25 cellular contexts compared by ENCODE assay signal in genomic region chr12:131372706-131373195, GRCh38.
"Had no signal": no experiment of that assay in that cellular context is flagged by ENCODE, and none has a peak within 500 bp of the region (broad histone marks: within the 10 kb centered on the region; RNA-seq: fewer than 3 reads in every experiment).

No MANE protein-coding gene starts in this region.

- DNase-seq: hypothalamus; immature natural killer cell; left ventricle myocardium inferior; mesendoderm; naive B cell; natural killer cell; nephron progenitor cell; spleen; stimulated activated CD4-positive, alpha-beta T cell treated with anti-CD3 and anti-CD28 coated beads, Interleukin-4, amount 100 ng/mL, for 24 hours; stimulated activated naive CD4-positive, alpha-beta T cell; trophoblast cell had no signal

- H3K9ac ChIP-seq: neural progenitor cell had no signal

- ATAC-seq: natural killer cell; sciatic nerve; stimulated activated effector memory CD8-positive, alpha-beta T cell treated with anti-CD3 and anti-CD28 coated beads, Interleukin-12 subunit alpha, Interleukin-12 subunit beta, amount 100 ng/mL, for 72 hours had no signal

- H3K9me3 Mint-ChIP-seq: immature natural killer cell; mesothelial cell of epicardium; natural killer cell; nephron progenitor cell; stimulated activated effector memory CD8-positive, alpha-beta T cell treated with anti-CD3 and anti-CD28 coated beads, Interleukin-12 subunit alpha, Interleukin-12 subunit beta, amount 100 ng/mL, for 72 hours; stimulated activated naive CD8-positive, alpha-beta T cell treated with anti-CD3 and anti-CD28 coated beads, Interleukin-15, Interleukin-2, amounts not matched to agents 100 ng/mL and 50 ng/mL, for 24 hours had no signal

- H3K27ac Mint-ChIP-seq: mesothelial cell of epicardium; naive B cell; natural killer cell; nephron progenitor cell; neural progenitor cell; progenitor cell of endocrine pancreas; stimulated activated effector memory CD8-positive, alpha-beta T cell treated with anti-CD3 and anti-CD28 coated beads, Interleukin-12 subunit alpha, Interleukin-12 subunit beta, amount 100 ng/mL, for 72 hours; stimulated activated naive CD8-positive, alpha-beta T cell treated with anti-CD3 and anti-CD28 coated beads, Interleukin-15, Interleukin-2, amounts not matched to agents 100 ng/mL and 50 ng/mL, for 24 hours had no signal

- H3K36me3 Mint-ChIP-seq: immature natural killer cell; mesothelial cell of epicardium; naive B cell; natural killer cell; neural progenitor cell; stimulated activated effector memory CD8-positive, alpha-beta T cell treated with anti-CD3 and anti-CD28 coated beads, Interleukin-12 subunit alpha, Interleukin-12 subunit beta, amount 100 ng/mL, for 72 hours had no signal

- H2AFZ ChIP-seq: neural progenitor cell had no signal

- H3K4me1 Mint-ChIP-seq: immature natural killer cell; mesothelial cell of epicardium; naive B cell; natural killer cell; stimulated activated effector memory CD8-positive, alpha-beta T cell treated with anti-CD3 and anti-CD28 coated beads, Interleukin-12 subunit alpha, Interleukin-12 subunit beta, amount 100 ng/mL, for 72 hours had no signal

- H3K9me3 ChIP-seq: left ventricle myocardium inferior, ovary, right atrium auricular region, spleen, suprapubic skin, thoracic aorta, tibial artery had no signal

- H3K4me3 ChIP-seq: left ventricle myocardium inferior, lung, neural progenitor cell, ovary, right atrium auricular region, spleen, suprapubic skin, thoracic aorta, tibial artery had no signal

- H3K4me1 ChIP-seq: left ventricle myocardium inferior, neural progenitor cell, right atrium auricular region, spleen, tibial artery had no signal

- H3K27ac ChIP-seq: left ventricle myocardium inferior, neural progenitor cell, right atrium auricular region, spleen, suprapubic skin, thoracic aorta, tibial artery had no signal

- H3K36me3 ChIP-seq: left ventricle myocardium inferior, neural progenitor cell, ovary, right atrium auricular region, spleen, suprapubic skin, thoracic aorta, tibial artery had no signal

- H3K4me3 Mint-ChIP-seq: immature natural killer cell; mesothelial cell of epicardium; naive B cell; natural killer cell; nephron progenitor cell; neural progenitor cell; stimulated activated effector memory CD8-positive, alpha-beta T cell treated with anti-CD3 and anti-CD28 coated beads, Interleukin-12 subunit alpha, Interleukin-12 subunit beta, amount 100 ng/mL, for 72 hours; stimulated activated naive CD8-positive, alpha-beta T cell treated with anti-CD3 and anti-CD28 coated beads, Interleukin-15, Interleukin-2, amounts not matched to agents 100 ng/mL and 50 ng/mL, for 24 hours had no signal

- H3K27me3 ChIP-seq: neural progenitor cell, ovary, right atrium auricular region, spleen had no signal

- FAIRE-seq: islet of Langerhans, small intestine had no signal

- H3K27me3 Mint-ChIP-seq: stimulated activated naive CD8-positive, alpha-beta T cell treated with anti-CD3 and anti-CD28 coated beads, Interleukin-15, Interleukin-2, amounts not matched to agents 100 ng/mL and 50 ng/mL, for 24 hours had no signal

- H3K4me2 ChIP-seq: neural progenitor cell had no signal
